ENCODE assay signal across 23 cellular contexts in the genomic region with DNA sequence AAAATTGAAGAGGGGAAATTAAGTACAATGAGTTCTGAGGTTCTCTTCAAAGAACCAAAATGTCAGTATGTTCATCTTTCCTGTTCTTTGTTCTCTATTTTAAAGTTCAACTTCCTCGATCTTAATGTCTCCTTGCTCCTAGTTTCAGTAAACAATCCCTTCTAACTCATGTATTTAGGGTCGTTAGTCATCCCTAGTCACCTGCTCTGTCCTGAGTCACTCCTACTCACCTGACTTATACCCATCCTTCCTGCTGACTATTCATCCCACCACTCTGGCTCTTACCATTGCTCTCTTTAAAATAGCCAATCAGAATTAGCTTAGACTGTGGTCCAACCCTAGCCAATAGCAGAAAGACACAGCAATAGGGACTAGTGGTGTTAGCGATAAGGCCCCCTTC. TPM values are rescaled to one million over a fixed set of nuclear protein-coding genes. Genes with fewer than 3 reads are reported as not detected.
A peak's percentile ranks its signal among the peaks of the same experiment; 100 is the strongest.
DNase-seq lines count a peak whose midpoint lies in the region; ATAC-seq and TF ChIP-seq lines count a peak whose summit lies in the region.
"Had no signal": no experiment of that assay in that cellular context is flagged by ENCODE, and none has a peak within 500 bp of the region (broad histone marks: within the 10 kb centered on the region; RNA-seq: fewer than 3 reads in every experiment).

No MANE protein-coding gene starts in this region.

- no peak overlapping the region for H3K4me3 Mint-ChIP-seq in activated CD4-positive, alpha-beta T cell treated with anti-CD3 and anti-CD28 coated beads for 36 hours
- no peak overlapping the region for H3K4me3 Mint-ChIP-seq in WTC11
- H3K4me3 Mint-ChIP-seq in stimulated activated memory B cell treated with anti-CD40 and anti-IgM and Interleukin-4, amounts not matched to agents 10 μg/mL and 1 μg/mL and 100 μg/mL, for 72 hours, result no peak overlapping the region

- no peaks in the 10 kb centered on the region for H3K27me3 Mint-ChIP-seq in activated CD4-positive, alpha-beta T cell treated with anti-CD3 and anti-CD28 coated beads for 36 hours
- no peaks in the 10 kb centered on the region for H3K27me3 Mint-ChIP-seq in WTC11 (ENCODE audit: low read depth)
- H3K27me3 Mint-ChIP-seq in stimulated activated memory B cell treated with anti-CD40 and anti-IgM and Interleukin-4, amounts not matched to agents 10 μg/mL and 1 μg/mL and 100 μg/mL, for 72 hours, result no peaks in the 10 kb centered on the region

- peak overlapping the region; percentile 70 for H3K27ac ChIP-seq in epithelial cell of prostate
- H3K27ac ChIP-seq: RWPE1 had no signal

- no peak overlapping the region for H3K27ac Mint-ChIP-seq in activated CD4-positive, alpha-beta T cell treated with anti-CD3 and anti-CD28 coated beads for 36 hours
- H3K27ac Mint-ChIP-seq in WTC11, result peak overlapping the region; percentile 41
- H3K27ac Mint-ChIP-seq in stimulated activated memory B cell treated with anti-CD40 and anti-IgM and Interleukin-4, amounts not matched to agents 10 μg/mL and 1 μg/mL and 100 μg/mL, for 72 hours, result no peak overlapping the region

- CTCF ChIA-PET in activated CD4-positive, alpha-beta T cell treated with anti-CD3 and anti-CD28 coated beads for 36 hours (lab: Charles Lee), result no interaction called here
- CTCF ChIA-PET in WTC11 (lab: Charles Lee), result interaction anchor here (1.2 to 4.0 kb wide), 2 partner anchors 50 to 104 kb away, joined by 3 to 23 read pairs; no protein-coding TSS in a partner anchor

- ATAC-seq in activated CD4-positive, alpha-beta T cell treated with anti-CD3 and anti-CD28 coated beads for 36 hours, result peak; percentile 44
- no peak; the same call in 1 of the 2 replicates for ATAC-seq in WTC11
- ATAC-seq in stimulated activated memory B cell treated with anti-CD40 and anti-IgM and Interleukin-4, amounts not matched to agents 10 μg/mL and 1 μg/mL and 100 μg/mL, for 72 hours, result peak; percentile 50
- ATAC-seq: HCT116 had no signal

- POLR2A ChIA-PET in activated CD4-positive, alpha-beta T cell treated with anti-CD3 and anti-CD28 coated beads for 36 hours (lab: Charles Lee), result no interaction called here
- POLR2A ChIA-PET in WTC11 (lab: Charles Lee), result interaction anchor here (0.6 to 0.9 kb wide), 2 partner anchors 34 to 65 kb away, joined by 3 read pairs; partner anchors contain the start of gene ZNF486

- peaks cover 51% of the 10 kb centered on the region for H3K9me3 Mint-ChIP-seq in activated CD4-positive, alpha-beta T cell treated with anti-CD3 and anti-CD28 coated beads for 36 hours (ENCODE audit: low read depth)
- peaks cover 41% of the 10 kb centered on the region for H3K9me3 Mint-ChIP-seq in WTC11
- peaks cover 18% of the 10 kb centered on the region for H3K9me3 Mint-ChIP-seq in stimulated activated memory B cell treated with anti-CD40 and anti-IgM and Interleukin-4, amounts not matched to agents 10 μg/mL and 1 μg/mL and 100 μg/mL, for 72 hours

- intact Hi-C loops in activated CD4-positive, alpha-beta T cell treated with anti-CD3 and anti-CD28 coated beads for 36 hours (cut with DNase I, micrococcal nuclease), result no loop called here

- peaks cover 89% of the 10 kb centered on the region for H3K36me3 Mint-ChIP-seq in activated CD4-positive, alpha-beta T cell treated with anti-CD3 and anti-CD28 coated beads for 36 hours (ENCODE audit: low read depth)
- H3K36me3 Mint-ChIP-seq in WTC11, result peaks cover 95% of the 10 kb centered on the region
- peaks cover 78% of the 10 kb centered on the region for H3K36me3 Mint-ChIP-seq in stimulated activated memory B cell treated with anti-CD40 and anti-IgM and Interleukin-4, amounts not matched to agents 10 μg/mL and 1 μg/mL and 100 μg/mL, for 72 hours

- no peak for TF ChIP-seq CTCF in WTC11 (IDR thresholded peaks at IDR 0.05)

- H3K4me1 Mint-ChIP-seq in activated CD4-positive, alpha-beta T cell treated with anti-CD3 and anti-CD28 coated beads for 36 hours, result peaks cover 5% of the 10 kb centered on the region
- H3K4me1 Mint-ChIP-seq in WTC11, result peaks cover 89% of the 10 kb centered on the region
- H3K4me1 Mint-ChIP-seq in stimulated activated memory B cell treated with anti-CD40 and anti-IgM and Interleukin-4, amounts not matched to agents 10 μg/mL and 1 μg/mL and 100 μg/mL, for 72 hours, result no peaks in the 10 kb centered on the region

- no peak for DNase-seq in activated CD4-positive, alpha-beta T cell treated with anti-CD3 and anti-CD28 coated beads for 36 hours
- DNase-seq in activated CD4-positive, alpha-beta T cell treated with anti-CD3 and anti-CD28 coated beads, Interleukin-2, amount 50 U/mL, for 48 hours, result no peak
- no peak for DNase-seq in WTC11 (ENCODE audit: low spot score)
- DNase-seq in epithelial cell of prostate (ENCODE audit: low read depth, low spot score), result no peak
- DNase-seq in NCI-H1417 (lab: John Stamatoyannopoulos, UW), result no peak
- DNase-seq in cerebellar cortex (ENCODE audit: low spot score), result no peak
- no peak for DNase-seq in stimulated activated CD8-positive, alpha-beta memory T cell treated with anti-CD3 and anti-CD28 coated beads, Interleukin-4, amount 100 ng/mL, for 48 hours
- DNase-seq: 8988T, ACHN, Calu3, GOT3, IMR-90, KG1, MG63, NCI-H1694 treated with DMSO at 0.1 percent for 48 hours, NCI-H2081, NCI-H226, NCI-H510A, NCI-H69, SHP77 had no signal

TF ChIP-seq in WTC11, 78 proteins besides CTCF, POLR2A, EP300 and RAD21 (continues in another document):
- TF ChIP-seq ATF1 (CRISPR knock-in tag; IDR thresholded peaks at IDR 0.05), result no peak
- no peak for TF ChIP-seq ZNF671 (CRISPR knock-in tag; IDR thresholded peaks at IDR 0.05)
- TF ChIP-seq ESRRA (CRISPR knock-in tag; IDR thresholded peaks at IDR 0.05; ENCODE audit: borderline replicate concordance), result no peak
- no peak for TF ChIP-seq ZNF263 (CRISPR knock-in tag; IDR thresholded peaks at IDR 0.05; ENCODE audit: low read depth)
- no peak for TF ChIP-seq IRF2 (CRISPR knock-in tag; IDR thresholded peaks at IDR 0.05; ENCODE audit: borderline replicate concordance, low read depth)
- TF ChIP-seq CBFB (CRISPR knock-in tag; IDR thresholded peaks at IDR 0.05; ENCODE audit: low read depth), result no peak
- no peak for TF ChIP-seq ATF2 (CRISPR knock-in tag; IDR thresholded peaks at IDR 0.05; ENCODE audit: borderline replicate concordance, low read depth)
- no peak for TF ChIP-seq ARID4B (CRISPR knock-in tag; IDR thresholded peaks at IDR 0.05; ENCODE audit: borderline replicate concordance)
- no peak for TF ChIP-seq TP53 (CRISPR knock-in tag; IDR thresholded peaks at IDR 0.05)
- no peak for TF ChIP-seq ETV6 (CRISPR knock-in tag; IDR thresholded peaks at IDR 0.05)
- TF ChIP-seq, protein P1, sequence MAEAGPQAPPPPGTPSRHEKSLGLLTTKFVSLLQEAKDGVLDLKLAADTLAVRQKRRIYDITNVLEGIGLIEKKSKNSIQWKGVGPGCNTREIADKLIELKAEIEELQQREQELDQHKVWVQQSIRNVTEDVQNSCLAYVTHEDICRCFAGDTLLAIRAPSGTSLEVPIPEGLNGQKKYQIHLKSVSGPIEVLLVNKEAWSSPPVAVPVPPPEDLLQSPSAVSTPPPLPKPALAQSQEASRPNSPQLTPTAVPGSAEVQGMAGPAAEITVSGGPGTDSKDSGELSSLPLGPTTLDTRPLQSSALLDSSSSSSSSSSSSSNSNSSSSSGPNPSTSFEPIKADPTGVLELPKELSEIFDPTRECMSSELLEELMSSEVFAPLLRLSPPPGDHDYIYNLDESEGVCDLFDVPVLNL (CRISPR knock-in tag; IDR thresholded peaks at IDR 0.05; ENCODE audit: borderline replicate concordance, low read depth), result no peak
- TF ChIP-seq JUN (CRISPR knock-in tag; IDR thresholded peaks at IDR 0.05), result no peak
- no peak for TF ChIP-seq ZNF396 (CRISPR knock-in tag; IDR thresholded peaks at IDR 0.05; ENCODE audit: borderline replicate concordance)
- TF ChIP-seq ELF4 (CRISPR knock-in tag; IDR thresholded peaks at IDR 0.05; ENCODE audit: low read depth), result no peak

RNA-seq across cellular contexts. Expression of gene ZNF90, which starts 24.3 kb away (rescaled TPM):
- total RNA-seq in activated CD4-positive, alpha-beta T cell treated with anti-CD3 and anti-CD28 coated beads for 36 hours, result 10 to 100 TPM; 21.6 to 22.9 TPM
- total RNA-seq in WTC11 (2021), result 112 to 114 TPM (median 114 TPM) in 3 replicates
